In genomic region chr6:2988076-2988425, GRCh38 we compare ENCODE assay signal across 8 cellular contexts. TPM values are rescaled to one million over a fixed set of nuclear protein-coding genes. Genes with fewer than 3 reads are reported as not detected.
DNase-seq lines count a peak whose midpoint lies in the region; ATAC-seq, FAIRE-seq and TF ChIP-seq lines count a peak whose summit lies in the region.

No MANE protein-coding gene starts in this region.

- peak overlapping the region; percentile 78; the same call in 2 of the 3 replicates for H2BK15ac ChIP-seq in IMR-90 (ENCODE audit: low read depth, low read length)

- H3K14ac ChIP-seq in IMR-90 (replicated peaks; ENCODE audit: low read depth, low read length) = peak overlapping the region; percentile 74

- in situ Hi-C loops in IMR-90 (cut with MboI; ENCODE audit: low sequenced_read_pairs) = no loop called here

- H3K27ac Mint-ChIP-seq in brain = peak overlapping the region; percentile 99 to 100 (median 99)
- peak overlapping the region; percentile 99 for H3K27ac Mint-ChIP-seq in mesothelial cell of epicardium

- peak overlapping the region; percentile 95 for H2AFZ ChIP-seq in IMR-90 (replicated peaks; ENCODE audit: low read length, poor library complexity)

- H3K9me3 Mint-ChIP-seq in brain (no peaks in the 10 kb centered on the region), mesothelial cell of epicardium (no peaks in the 10 kb centered on the region)

- H3K4me1 ChIP-seq in A549 = peaks cover 33% of the 10 kb centered on the region
- H3K4me1 ChIP-seq in IMR-90 (ENCODE audit: control insufficient read depth, insufficient read depth, low read length) = peaks cover 14% of the 10 kb centered on the region

- H3K18ac ChIP-seq in IMR-90 (ENCODE audit: low read depth, low read length) = peak overlapping the region; percentile 30

- POLR2A ChIA-PET in A549 (lab: Yijun Ruan, JAX) (interaction anchor here (0.7 to 4.2 kb wide), 12 partner anchors 8 to 223 kb away, joined by 3 to 35 read pairs (median 12); partner anchors contain the start of genes NQO2, SERPINB1, SERPINB6 and SERPINB9), IMR-90 (lab: Charles Lee; ENCODE audit: unreplicated experiment) (interaction anchor here (0.6 to 1.8 kb wide), 2 partner anchors 142 to 146 kb away, joined by 6 to 12 read pairs; partner anchors contain the start of gene SERPINB1)

- H3K4me3 Mint-ChIP-seq in brain (peak overlapping the region; percentile 86 to 95 (median 90)), mesothelial cell of epicardium (peak overlapping the region; percentile 70)

- H2AK5ac ChIP-seq in IMR-90 (ENCODE audit: low read depth, low read length) = peak overlapping the region; percentile 92

- H3K36me3 Mint-ChIP-seq in brain (no peaks in the 10 kb centered on the region), mesothelial cell of epicardium (no peaks in the 10 kb centered on the region)

- H3K9me3 ChIP-seq in A549 (no peaks in the 10 kb centered on the region), IMR-90 (ENCODE audit: control insufficient read depth, insufficient read depth, low read length) (no peaks in the 10 kb centered on the region)

- peak overlapping the region; percentile 83 for H2BK5ac ChIP-seq in IMR-90 (ENCODE audit: low read depth, low read length, poor library complexity, severe bottlenecking)

- peak overlapping the region; percentile 90 for H3K4ac ChIP-seq in IMR-90 (ENCODE audit: low read depth, low read length)

- no peak; a peak in 1 of 6 replicates for ATAC-seq in A549
- no peak for ATAC-seq in IMR-90 (ENCODE audit: low read depth)
- ATAC-seq in GM21360 (IDR thresholded peaks at IDR 0.05; ENCODE audit: unreplicated experiment) = no peak

- peak overlapping the region; percentile 55 to 89 for H4K8ac ChIP-seq in IMR-90 (ENCODE audit: low read depth in 2 of 2, low read length in 2 of 2)

- peak overlapping the region; percentile 96 to 99 for H3K27ac ChIP-seq in A549
- H3K27ac ChIP-seq in IMR-90 (ENCODE audit: insufficient read depth, low read length) = peak overlapping the region; percentile 90

- H3K79me1 ChIP-seq in IMR-90 (ENCODE audit: low read depth in 1 of 2, low read length in 2 of 2) = peaks cover 0 to 10% of the 10 kb centered on the region in 2 experiments; a peak in 1 of 4 replicates

- no peak for TF ChIP-seq CTCF in A549 (IDR thresholded peaks at IDR 0.05)
- TF ChIP-seq CTCF in IMR-90 (conservative IDR thresholded peaks at IDR 0.05; ENCODE audit: low read depth, low read length) = no peak
- no peak for TF ChIP-seq CTCF in brain (conservative IDR thresholded peaks at IDR 0.05)
- no peak for TF ChIP-seq CTCF in mesothelial cell of epicardium (IDR thresholded peaks at IDR 0.05; ENCODE audit: unreplicated experiment)

- CTCF ChIA-PET in A549 (lab: Yijun Ruan, JAX) = interaction anchor here (0.8 to 5.7 kb wide), 19 partner anchors 8 to 1393 kb away, joined by 3 to 142 read pairs (median 15); partner anchors contain the start of genes SERPINB1 and SERPINB6
- CTCF ChIA-PET in IMR-90 (lab: Yijun Ruan, JAX) = interaction anchor here (1.1 to 3.1 kb wide), 8 partner anchors 14 to 250 kb away, joined by 3 to 37 read pairs (median 6); no protein-coding TSS in a partner anchor

- H2AK9ac ChIP-seq in IMR-90 (replicated peaks; ENCODE audit: low read depth, low read length, poor library complexity) = peak overlapping the region; percentile 96

- no peaks in the 10 kb centered on the region for H4K20me1 ChIP-seq in IMR-90 (ENCODE audit: insufficient read depth, low read length)

- no peak for FAIRE-seq in A549 (lab: Jason Lieb, UNC)

- H3K36me3 ChIP-seq in IMR-90 (ENCODE audit: control insufficient read depth, insufficient read depth, low read length) = no peaks in the 10 kb centered on the region

- WGBS in A549 (ENCODE audit: missing lambda C conversion rate) = 13% methylated on average over 3 of the region's 3 CpGs
- WGBS in IMR-90 (ENCODE audit: extremely low coverage in 2 of 2, insufficient read length in 1 of 2), 2 experiments = 30% methylated on average over 3 of the region's 3 CpGs; no CpG with 5 or more reads in 1 of the 2 experiments

- peak overlapping the region; percentile 87 for H3K56ac ChIP-seq in IMR-90 (ENCODE audit: extremely low read depth, insufficient read depth, low read length)

- DNase-seq in A549 (ENCODE audit: low read depth in 1 of 2, low spot score in 1 of 2) = no peak
- no peak for DNase-seq in IMR-90
- DNase-seq in mesothelial cell of epicardium (ENCODE audit: low spot score in 2 of 2, unreplicated experiment in 2 of 2) = no peak
- DNase-seq in NCI-H187 treated with DMSO at 0.1 percent for 48 hours (lab: John Stamatoyannopoulos, UW) = no peak
- DNase-seq in medulla oblongata (ENCODE audit: extremely low spot score) = no peak
- no peak for DNase-seq in NCI-H1105 treated with DMSO at 0.1 percent for 48 hours (lab: John Stamatoyannopoulos, UW)

- H3K9ac ChIP-seq in IMR-90 (ENCODE audit: low read depth, low read length) = peak overlapping the region; percentile 37

- H3K4me2 ChIP-seq in A549 (peak overlapping the region; percentile 97), IMR-90 (ENCODE audit: low read depth, low read length) (peak overlapping the region; percentile 69)

- intact Hi-C loops in IMR-90 (cut with micrococcal nuclease) = loop anchor here (1.0 to 10.0 kb wide), 3 partner anchors 17 to 1391 kb away; partner anchors contain the start of genes SERPINB6 and WRNIP1

- no TSS peak for BruUV-seq in IMR-90 (replicated peaks; lab: Mats Ljungman, UMichigan)

- TF ChIP-seq POLR2A in A549 (IDR thresholded peaks at IDR 0.05; ENCODE audit: low read length) (no peak), IMR-90 (IDR thresholded peaks at IDR 0.05; ENCODE audit: low read depth, low read length) (no peak)

- no peak for TF ChIP-seq EP300 in A549 (IDR thresholded peaks at IDR 0.05)

- H3K4me3 ChIP-seq in A549 = peak overlapping the region; percentile 66
- H3K4me3 ChIP-seq in IMR-90 (ENCODE audit: insufficient read depth, low read depth, low read length) = peak overlapping the region; percentile 72

- H3K4me1 Mint-ChIP-seq in brain = peaks cover 51% of the 10 kb centered on the region
- H3K4me1 Mint-ChIP-seq in mesothelial cell of epicardium = peaks cover 53% of the 10 kb centered on the region

- peak overlapping the region; percentile 35; the same call in 1 of the 2 replicates for H4K5ac ChIP-seq in IMR-90 (ENCODE audit: low read depth, low read length)

- no peaks in the 10 kb centered on the region for H3K27me3 ChIP-seq in IMR-90 (ENCODE audit: control insufficient read depth, insufficient read depth, low read length)

- H3K27me3 Mint-ChIP-seq in brain (peaks cover 11% of the 10 kb centered on the region), mesothelial cell of epicardium (ENCODE audit: low read depth) (no peaks in the 10 kb centered on the region)

- H4K91ac ChIP-seq in IMR-90 (ENCODE audit: insufficient read depth, low read depth, low read length) = peak overlapping the region; percentile 93

- H2BK120ac ChIP-seq in IMR-90 (ENCODE audit: low read depth, low read length) = peak overlapping the region; percentile 91

- H3K23ac ChIP-seq in IMR-90 (ENCODE audit: low read depth, low read length) = peak overlapping the region; percentile 69

- H3K9me1 ChIP-seq in IMR-90 (ENCODE audit: insufficient read depth, low read length) = peaks cover 15% of the 10 kb centered on the region

- H2BK20ac ChIP-seq in IMR-90 (ENCODE audit: low read depth, low read length) = peak overlapping the region; percentile 89

- TF ChIP-seq RAD21 in A549 (conservative IDR thresholded peaks at IDR 0.05 in 1 of 2, IDR thresholded peaks at IDR 0.05 in 1 of 2) (no peak), IMR-90 (IDR thresholded peaks at IDR 0.05; ENCODE audit: low read length) (no peak)

- dilution Hi-C loops in IMR-90 (cut with HindIII; ENCODE audit: low sequenced_read_pairs, unreplicated experiment) = no loop called here

TF ChIP-seq in IMR-90, 13 proteins besides CTCF, POLR2A, EP300 and RAD21 (continues in another document):
- TF ChIP-seq RFX5 (IDR thresholded peaks at IDR 0.05; ENCODE audit: low read depth, low read length) (no peak), FOS (IDR thresholded peaks at IDR 0.05; ENCODE audit: low read depth, low read length) (no peak), MAFK (IDR thresholded peaks at IDR 0.05; ENCODE audit: low read depth, low read length) (no peak), SMC3 (IDR thresholded peaks at IDR 0.05; ENCODE audit: low read depth, low read length) (no peak), MXI1 (IDR thresholded peaks at IDR 0.05; ENCODE audit: borderline replicate concordance, low read depth, low read length) (no peak)
- TF ChIP-seq, protein P1, sequence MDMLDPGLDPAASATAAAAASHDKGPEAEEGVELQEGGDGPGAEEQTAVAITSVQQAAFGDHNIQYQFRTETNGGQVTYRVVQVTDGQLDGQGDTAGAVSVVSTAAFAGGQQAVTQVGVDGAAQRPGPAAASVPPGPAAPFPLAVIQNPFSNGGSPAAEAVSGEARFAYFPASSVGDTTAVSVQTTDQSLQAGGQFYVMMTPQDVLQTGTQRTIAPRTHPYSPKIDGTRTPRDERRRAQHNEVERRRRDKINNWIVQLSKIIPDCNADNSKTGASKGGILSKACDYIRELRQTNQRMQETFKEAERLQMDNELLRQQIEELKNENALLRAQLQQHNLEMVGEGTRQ (IDR thresholded peaks at IDR 0.05; ENCODE audit: low read depth, low read length) = no peak

RNA-seq across cellular contexts. Expression of gene NQO2, which starts 11.6 kb away (rescaled TPM):
- polyA plus RNA-seq in A549 (2011; rRNA removed) (77.0 and 86.5 TPM in 2 replicates), A549 (2017; fragmentation: RNase III; extraction: RNeasy Plus Mini Kit Qiagen cat#74134 plus additional on column Dnase treatment) (61.3 to 70.6 TPM (median 67.2 TPM) in 3 replicates), IMR-90 (2012; rRNA removed) (41.9 and 42.5 TPM in 2 replicates), brain (ENCODE audit: insufficient read depth, low read depth, low replicate concordance) (16.8 TPM)
- 78.6 and 80.2 TPM in 2 replicates for polyA plus RNA-seq in A549 (2012; cell fraction: cytosol; rRNA removed)
- polyA plus RNA-seq in A549 (2012; cell fraction: nucleus; rRNA removed) = 37.9 and 48.4 TPM in 2 replicates
- polyA minus RNA-seq in A549 (2011; rRNA and poly(A)+ RNA removed) = 47.2 and 54.9 TPM in 2 replicates
- total RNA-seq in IMR-90 (2012; rRNA removed) (59.4 and 72.1 TPM in 2 replicates), mesothelial cell of epicardium (17.1 to 18.7 TPM (median 17.3 TPM) in 3 replicates)
- 31.1 and 51.6 TPM in 2 replicates for polyA plus RNA-seq in IMR-90 (2012; cell fraction: cytosol; rRNA removed)
- 13.5 and 24.4 TPM in 2 replicates for polyA plus RNA-seq in IMR-90 (2012; cell fraction: nucleus; rRNA removed; ENCODE audit: low replicate concordance)

RNA-seq across cellular contexts. Expression of gene SERPINB6, which starts 16.7 kb away (rescaled TPM):
- polyA plus RNA-seq in A549 (2011; rRNA removed) = 107 and 126 TPM in 2 replicates
- 84.1 and 91.4 TPM in 2 replicates for polyA plus RNA-seq in A549 (2012; cell fraction: cytosol; rRNA removed)
- polyA plus RNA-seq in A549 (2012; cell fraction: nucleus; rRNA removed) = 86.4 and 139 TPM in 2 replicates
- polyA plus RNA-seq in A549 (2017; fragmentation: RNase III; extraction: RNeasy Plus Mini Kit Qiagen cat#74134 plus additional on column Dnase treatment) = 98.5 to 107 TPM (median 104 TPM) in 3 replicates
- 65.5 and 65.6 TPM in 2 replicates for polyA minus RNA-seq in A549 (2011; rRNA and poly(A)+ RNA removed)
- 37.1 and 60.3 TPM in 2 replicates for total RNA-seq in IMR-90 (2012; rRNA removed)
- polyA plus RNA-seq in IMR-90 (2012; rRNA removed) = 78.7 and 91.1 TPM in 2 replicates
- 74.7 and 123 TPM in 2 replicates for polyA plus RNA-seq in IMR-90 (2012; cell fraction: cytosol; rRNA removed)
- polyA plus RNA-seq in IMR-90 (2012; cell fraction: nucleus; rRNA removed; ENCODE audit: low replicate concordance) = 93.6 and 162 TPM in 2 replicates
- polyA plus RNA-seq in brain (ENCODE audit: insufficient read depth, low read depth, low replicate concordance) = 50.6 TPM
- 91.4 to 96.8 TPM (median 93.4 TPM) in 3 replicates for total RNA-seq in mesothelial cell of epicardium
